ENCODE assay signal across 16 cellular contexts in the genomic region with DNA sequence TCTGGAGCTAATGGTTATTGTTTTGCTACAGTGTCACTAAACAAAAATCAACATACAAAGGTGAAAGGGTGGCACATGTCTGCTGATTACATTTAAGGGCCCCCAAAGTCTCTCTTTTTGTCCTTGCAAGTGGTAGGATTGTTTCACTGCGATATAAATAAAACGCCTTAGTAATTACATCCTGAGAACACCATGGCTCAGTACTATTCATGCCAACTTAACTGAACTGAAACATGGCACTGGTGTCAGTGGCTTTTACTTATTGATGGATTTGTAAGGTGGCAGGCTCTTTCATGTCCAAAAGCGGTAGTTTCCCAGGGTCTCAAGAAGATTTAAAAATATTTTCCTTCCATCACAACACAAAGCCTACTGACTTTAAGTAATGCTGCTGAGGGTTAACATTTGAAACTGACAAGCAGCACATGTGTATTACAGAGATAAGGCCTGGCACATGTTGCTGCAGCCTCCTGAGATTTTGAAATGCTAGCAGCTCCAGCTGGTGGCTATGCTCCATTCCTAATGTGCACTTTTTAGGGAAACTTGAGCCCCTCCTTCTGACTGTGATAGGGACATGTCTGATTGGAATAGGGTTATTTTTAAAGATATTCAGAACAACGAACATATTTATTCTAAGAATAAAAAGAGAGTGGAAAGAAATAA.
DNase-seq lines count a peak whose midpoint lies in the region; ATAC-seq, FAIRE-seq and TF ChIP-seq lines count a peak whose summit lies in the region.
"Had no signal": no experiment of that assay in that cellular context is flagged by ENCODE, and none has a peak within 500 bp of the region (broad histone marks: within the 10 kb centered on the region; RNA-seq: fewer than 3 reads in every experiment).

No MANE protein-coding gene starts in this region.

- H3K27ac Mint-ChIP-seq in T-cell: no peak overlapping the region

- ATAC-seq in HepG2 (no peak), T-cell (replicated peaks in 1 of 4) (no peak), GM18858 (IDR thresholded peaks at IDR 0.05; ENCODE audit: unreplicated experiment) (no peak)
- ATAC-seq: gastroesophageal sphincter had no signal

- in situ Hi-C loops in HepG2 (cut with HindIII; ENCODE audit: extremely low pct_ligation_motif_present, low pct_unique_long_range_greater_than_20kb): no loop called here

- H3K27me3 Mint-ChIP-seq in T-cell: no peaks in the 10 kb centered on the region

- no peak overlapping the region for H3K4me2 ChIP-seq in fibroblast of lung (ENCODE audit: extremely low read depth, insufficient read depth, low read length)
- H3K4me2 ChIP-seq in HepG2 (ENCODE audit: low read depth, low read length): no peak overlapping the region

- CTCF ChIA-PET in HepG2 (lab: Yijun Ruan, JAX; ENCODE audit: low intra/inter-chr PET ratio, low total read pairs): no interaction called here
- CTCF ChIA-PET in T-cell (lab: Charles Lee): interaction anchor here in 1 of 2 donors (0.6 kb wide), 1 partner anchor 156 kb away, joined by 3 read pairs; no protein-coding TSS in a partner anchor

- H3K27me3 ChIP-seq in fibroblast of lung (ENCODE audit: control insufficient read depth, insufficient read depth, low read length): no peaks in the 10 kb centered on the region
- no peaks in the 10 kb centered on the region; a peak in 1 of 5 replicates for H3K27me3 ChIP-seq in HepG2 (ENCODE audit: control insufficient read depth in 1 of 2, insufficient read depth in 2 of 2, low read length in 2 of 2)
- H3K27me3 ChIP-seq: dorsolateral prefrontal cortex, gastroesophageal sphincter, neutrophil, tibial artery had no signal

- intact Hi-C loops in HepG2 (cut with micrococcal nuclease; ENCODE audit: unreplicated experiment): no loop called here

- POLR2A ChIA-PET in HepG2 (lab: Yijun Ruan, JAX) (no interaction called here), T-cell (lab: Charles Lee) (no interaction called here)

- 82% methylated on average over 4 of the region's 4 CpGs for WGBS in HepG2 (ENCODE audit: low lambda C conversion rate)

- H3K36me3 ChIP-seq in fibroblast of lung (ENCODE audit: control insufficient read depth, insufficient read depth, low read length) (no peaks in the 10 kb centered on the region), HepG2 (replicated peaks in 1 of 2; ENCODE audit: control insufficient read depth in 1 of 2, insufficient read depth in 2 of 2, low read length in 2 of 2) (no peaks in the 10 kb centered on the region)
- H3K36me3 ChIP-seq: gastroesophageal sphincter, neutrophil, tibial artery had no signal

- no peak for FAIRE-seq in HepG2 (lab: Jason Lieb, UNC)

- TF ChIP-seq EP300 in HepG2 (IDR thresholded peaks at IDR 0.05; ENCODE audit: low read depth in 2 of 2, low read length in 2 of 2) (no peak), HepG2 (CRISPR knock-in tag; IDR thresholded peaks at IDR 0.05; ENCODE audit: borderline replicate concordance) (no peak)

- TF ChIP-seq CTCF in AG10803 (conservative IDR thresholded peaks at IDR 0.05; ENCODE audit: low read length) (no peak), fibroblast of lung (conservative IDR thresholded peaks at IDR 0.05 in 1 of 2, IDR thresholded peaks at IDR 0.05 in 1 of 2; ENCODE audit: low read depth in 1 of 2, low read length in 2 of 2) (peak in 1 of 2 donors; percentile 9), HepG2 (CRISPR knock-in tag; IDR thresholded peaks at IDR 0.05) (peak; percentile 14; the same call in 1 of the 2 replicates)

- no peaks in the 10 kb centered on the region for H3K4me1 ChIP-seq in fibroblast of lung (ENCODE audit: control insufficient read depth, extremely low read depth, insufficient read depth, low read length)
- H3K4me1 ChIP-seq in HepG2 (ENCODE audit: insufficient read depth, low read length): peaks cover 3% of the 10 kb centered on the region; the same call in 1 of the 2 replicates

- H3K79me2 ChIP-seq in fibroblast of lung (ENCODE audit: control insufficient read depth, insufficient read depth, low read length) (no peaks in the 10 kb centered on the region), HepG2 (ENCODE audit: insufficient read depth, low read length) (no peaks in the 10 kb centered on the region)

- no peak overlapping the region for H3K27ac ChIP-seq in fibroblast of lung (ENCODE audit: insufficient read depth, low read length)
- H3K27ac ChIP-seq in HepG2 (ENCODE audit: extremely low read length, insufficient read depth, low read length): no peak overlapping the region
- H3K27ac ChIP-seq: gastroesophageal sphincter, neutrophil, SK-N-MC had no signal

- H3K9ac ChIP-seq in fibroblast of lung (ENCODE audit: insufficient read depth, low read length) (no peak overlapping the region), HepG2 (ENCODE audit: insufficient read depth, low read depth, low read length) (no peak overlapping the region)

- no TSS peak for BruUV-seq in HepG2 (replicated peaks; lab: Mats Ljungman, UMichigan)

- peak; percentile 7 for DNase-seq in AG10803 (ENCODE audit: low read depth)
- DNase-seq in NCI-H524 treated with DMSO at 0.1 percent for 48 hours (lab: John Stamatoyannopoulos, UW): peak; percentile 11
- DNase-seq in fibroblast of lung (ENCODE audit: low read depth in 2 of 2): peak; percentile 16 to 61
- DNase-seq in HepG2 (ENCODE audit: low spot score): no peak
- no peak for DNase-seq in T-cell
- no peak for DNase-seq in COLO829 (ENCODE audit: low spot score)
- no peak for DNase-seq in SKM-1 treated with dmso at 0.1 percent for 144 hours (lab: John Stamatoyannopoulos, UW; ENCODE audit: unreplicated experiment)
- DNase-seq: activated CD4-positive, CD25-positive, alpha-beta regulatory T cell treated with anti-CD3 and anti-CD28 coated beads, Interleukin-2, amount 50 U/mL, for 72 hours; activated T-cell treated with anti-CD3 and anti-CD28 coated beads for 4 hours; NCI-H774 had no signal

- no peak overlapping the region for H2AFZ ChIP-seq in fibroblast of lung (ENCODE audit: low read length)
- H2AFZ ChIP-seq in HepG2 (ENCODE audit: low read length): no peak overlapping the region

- H3K4me1 Mint-ChIP-seq in T-cell: no peaks in the 10 kb centered on the region

- peaks cover 12% of the 10 kb centered on the region for H3K36me3 Mint-ChIP-seq in T-cell

- H4K20me1 ChIP-seq in fibroblast of lung (ENCODE audit: control insufficient read depth, extremely low read depth, insufficient read depth, low read length): no peaks in the 10 kb centered on the region
- no peaks in the 10 kb centered on the region for H4K20me1 ChIP-seq in HepG2 (ENCODE audit: insufficient read depth, low read length)

- peaks cover 0 to 12% (median 5%) of the 10 kb centered on the region in 3 donors for H3K9me3 Mint-ChIP-seq in T-cell

- no peaks in the 10 kb centered on the region for H3K9me3 ChIP-seq in fibroblast of lung (ENCODE audit: control insufficient read depth, insufficient read depth, low read depth, low read length)
- 0 out of 2 replicates have a peak, but pooled peaks cover 3% of the 10 kb centered on the region for H3K9me3 ChIP-seq in HepG2 (ENCODE audit: low read length)
- H3K9me3 ChIP-seq: gastroesophageal sphincter, neutrophil, tibial artery had no signal

- no peak for TF ChIP-seq POLR2A in HepG2 (IDR thresholded peaks at IDR 0.05; ENCODE audit: insufficient read depth in 1 of 2, low read depth in 2 of 2, low read length in 2 of 2)

- no peak overlapping the region for H3K4me3 Mint-ChIP-seq in T-cell

- TF ChIP-seq RAD21 in HepG2 (CRISPR knock-in tag; IDR thresholded peaks at IDR 0.05): no peak

- H3K4me3 ChIP-seq in AG10803 (ENCODE audit: low read length) (no peak overlapping the region), fibroblast of lung (replicated peaks in 1 of 4; ENCODE audit: control extremely low read depth in 1 of 4, insufficient read depth in 1 of 4, low read depth in 3 of 4, low read length in 4 of 4) (no peak overlapping the region), HepG2 (replicated peaks in 1 of 3; ENCODE audit: insufficient read depth in 1 of 3, low read depth in 2 of 3, low read length in 3 of 3) (no peak overlapping the region)
- H3K4me3 ChIP-seq: dorsolateral prefrontal cortex, gastroesophageal sphincter, SK-N-MC, tibial artery had no signal

TF ChIP-seq in HepG2, 621 proteins besides CTCF, POLR2A, EP300 and RAD21:
- TF ChIP-seq, protein P1, sequence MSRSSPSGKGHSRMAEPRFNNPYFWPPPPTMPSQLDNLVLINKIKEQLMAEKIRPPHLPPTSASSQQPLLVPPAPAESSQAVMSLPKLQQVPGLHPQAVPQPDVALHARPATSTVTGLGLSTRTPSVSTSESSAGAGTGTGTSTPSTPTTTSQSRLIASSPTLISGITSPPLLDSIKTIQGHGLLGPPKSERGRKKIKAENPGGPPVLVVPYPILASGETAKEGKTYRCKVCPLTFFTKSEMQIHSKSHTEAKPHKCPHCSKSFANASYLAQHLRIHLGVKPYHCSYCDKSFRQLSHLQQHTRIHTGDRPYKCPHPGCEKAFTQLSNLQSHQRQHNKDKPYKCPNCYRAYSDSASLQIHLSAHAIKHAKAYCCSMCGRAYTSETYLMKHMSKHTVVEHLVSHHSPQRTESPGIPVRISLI (CRISPR knock-in tag; IDR thresholded peaks at IDR 0.05; ENCODE audit: borderline replicate concordance): no peak
- peak; percentile 22; the same call in 1 of the 2 replicates for TF ChIP-seq STAG1 (CRISPR knock-in tag; IDR thresholded peaks at IDR 0.05)

Comparison
In these comparisons a context has a peak if more than half of its experiments do, and no peak if none do; other contexts are left out.
1. DNase-seq: peak in AG10803 (single experiment), NCI-H524 treated with DMSO at 0.1 percent for 48 hours (single experiment) and fibroblast of lung (2 of 2); none in HepG2 (single experiment), T-cell (0 of 34), COLO829 (single experiment) and SKM-1 treated with dmso at 0.1 percent for 144 hours (single experiment).